1 cellular context compared by ENCODE assay signal in the genomic region with DNA sequence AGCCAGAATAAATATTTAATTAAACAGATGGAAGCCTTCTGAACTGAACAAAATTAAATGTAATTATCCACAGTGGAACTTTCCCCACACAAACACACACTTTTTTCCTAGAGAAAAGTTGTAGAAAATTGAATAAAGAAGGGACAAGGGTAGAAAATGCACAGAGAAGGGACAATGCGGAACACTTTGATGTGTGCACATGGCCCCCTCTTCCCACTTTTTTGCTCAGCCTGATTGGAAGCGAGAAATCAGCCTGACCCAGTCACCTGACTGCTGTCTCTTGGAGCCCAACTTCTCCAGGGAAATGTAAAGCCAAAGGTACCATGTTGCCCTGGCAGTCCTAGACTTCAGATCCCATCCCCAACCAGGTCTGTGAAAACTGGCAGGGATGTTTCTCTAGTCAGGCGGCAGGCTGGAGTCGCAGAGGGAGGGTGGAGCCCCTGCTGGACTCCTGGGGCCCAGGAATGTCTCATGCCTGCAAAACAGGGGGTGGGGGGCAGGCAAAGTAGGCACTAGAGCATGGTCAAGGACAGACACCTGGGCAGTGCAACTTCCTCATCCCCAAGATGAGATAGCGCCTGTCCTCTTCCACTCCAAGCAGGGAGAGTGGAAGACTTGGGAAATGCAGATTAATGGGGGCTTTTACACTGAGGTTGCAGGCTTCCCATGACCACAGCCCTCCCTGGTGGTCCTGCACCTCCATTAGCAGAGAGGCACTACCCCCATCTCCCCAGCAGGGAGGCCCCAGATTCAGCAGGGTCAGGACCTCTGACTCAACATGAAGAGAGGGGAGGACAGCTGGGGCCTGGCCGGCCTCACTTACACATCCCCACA.
TF ChIP-seq lines count a peak whose summit lies in the region.

No MANE protein-coding gene starts in this region.

TF ChIP-seq in HepG2, 621 proteins besides CTCF, POLR2A, EP300 and RAD21 (continued from another document and continues in another):
- TF ChIP-seq NR2C2 (CRISPR knock-in tag; IDR thresholded peaks at IDR 0.05; ENCODE audit: borderline replicate concordance) = peak; percentile 70; the same call in 1 of the 2 replicates
- no peak; the same call in none of the 2 replicates for TF ChIP-seq TAF1 (CRISPR knock-in tag; IDR thresholded peaks at IDR 0.05)
- TF ChIP-seq ZNF34 (CRISPR knock-in tag; IDR thresholded peaks at IDR 0.05; ENCODE audit: borderline replicate concordance) = no peak
- TF ChIP-seq ZIK1 (CRISPR knock-in tag; IDR thresholded peaks at IDR 0.05; ENCODE audit: borderline replicate concordance, low read depth) = no peak
- no peak for TF ChIP-seq ZHX2 (IDR thresholded peaks at IDR 0.05; ENCODE audit: low read depth)
- TF ChIP-seq ZHX2 (CRISPR knock-in tag; IDR thresholded peaks at IDR 0.05; ENCODE audit: borderline replicate concordance) = no peak
- TF ChIP-seq SIX1 (CRISPR knock-in tag; IDR thresholded peaks at IDR 0.05; ENCODE audit: borderline replicate concordance) = no peak
- no peak for TF ChIP-seq AHR (CRISPR knock-in tag; IDR thresholded peaks at IDR 0.05)
- TF ChIP-seq GMEB1 (CRISPR knock-in tag; IDR thresholded peaks at IDR 0.05; ENCODE audit: borderline replicate concordance) = no peak; the same call in 1 of the 2 replicates
- TF ChIP-seq CBX2 (IDR thresholded peaks at IDR 0.05; ENCODE audit: low read depth, low read length) = no peak
- TF ChIP-seq CBX2 (CRISPR knock-in tag; IDR thresholded peaks at IDR 0.05; ENCODE audit: low read depth) = no peak
- no peak for TF ChIP-seq PLSCR1 (CRISPR knock-in tag; IDR thresholded peaks at IDR 0.05; ENCODE audit: borderline replicate concordance)
- TF ChIP-seq KDM3A (CRISPR knock-in tag; IDR thresholded peaks at IDR 0.05; ENCODE audit: low read depth) = no peak; the same call in 1 of the 2 replicates
- TF ChIP-seq THAP11 (CRISPR knock-in tag; IDR thresholded peaks at IDR 0.05) = no peak
- no peak for TF ChIP-seq EED (CRISPR knock-in tag; IDR thresholded peaks at IDR 0.05)
- no peak for TF ChIP-seq CREB1 (IDR thresholded peaks at IDR 0.05)
- no peak for TF ChIP-seq CREB1 (CRISPR knock-in tag; IDR thresholded peaks at IDR 0.05)
- TF ChIP-seq HDAC6 (IDR thresholded peaks at IDR 0.05; ENCODE audit: low read depth, low read length) = no peak
- TF ChIP-seq SRSF9 (IDR thresholded peaks at IDR 0.05; ENCODE audit: borderline replicate concordance, insufficient read depth, low read depth, low read length, poor library complexity, severe bottlenecking) = no peak
- no peak for TF ChIP-seq MTA3 (CRISPR knock-in tag; IDR thresholded peaks at IDR 0.05)
- TF ChIP-seq POLR2G (IDR thresholded peaks at IDR 0.05; ENCODE audit: low read depth, low read length) = peak; percentile 72
- 0 out of 2 replicates have a peak, but pooled peaks have one; percentile 2 for TF ChIP-seq ZNF510 (CRISPR knock-in tag; IDR thresholded peaks at IDR 0.05; ENCODE audit: low read depth)
- TF ChIP-seq TGIF2 (CRISPR knock-in tag; IDR thresholded peaks at IDR 0.05) = no peak
- no peak for TF ChIP-seq TERF1 (CRISPR knock-in tag; IDR thresholded peaks at IDR 0.05)
- TF ChIP-seq ELF1 (CRISPR knock-in tag; IDR thresholded peaks at IDR 0.05) = 0 out of 2 replicates have a peak, but pooled peaks have one; percentile 9
- TF ChIP-seq ZNF879 (CRISPR knock-in tag; IDR thresholded peaks at IDR 0.05) = no peak
- TF ChIP-seq AGO2 (optimal IDR thresholded peaks at IDR 0.05; ENCODE audit: low read depth, low read length) = peak; percentile 63
- TF ChIP-seq ZNF574 (CRISPR knock-in tag; IDR thresholded peaks at IDR 0.05) = peak; percentile 36; the same call in 1 of the 2 replicates
- TF ChIP-seq CHD4 (IDR thresholded peaks at IDR 0.05; ENCODE audit: borderline replicate concordance, low read length) = peak; percentile 71; the same call in 1 of the 2 replicates
- TF ChIP-seq ZNF451 (CRISPR knock-in tag; IDR thresholded peaks at IDR 0.05) = no peak; the same call in 1 of the 2 replicates
- TF ChIP-seq ZNF24 (IDR thresholded peaks at IDR 0.05) = no peak
- TF ChIP-seq, protein P1, sequence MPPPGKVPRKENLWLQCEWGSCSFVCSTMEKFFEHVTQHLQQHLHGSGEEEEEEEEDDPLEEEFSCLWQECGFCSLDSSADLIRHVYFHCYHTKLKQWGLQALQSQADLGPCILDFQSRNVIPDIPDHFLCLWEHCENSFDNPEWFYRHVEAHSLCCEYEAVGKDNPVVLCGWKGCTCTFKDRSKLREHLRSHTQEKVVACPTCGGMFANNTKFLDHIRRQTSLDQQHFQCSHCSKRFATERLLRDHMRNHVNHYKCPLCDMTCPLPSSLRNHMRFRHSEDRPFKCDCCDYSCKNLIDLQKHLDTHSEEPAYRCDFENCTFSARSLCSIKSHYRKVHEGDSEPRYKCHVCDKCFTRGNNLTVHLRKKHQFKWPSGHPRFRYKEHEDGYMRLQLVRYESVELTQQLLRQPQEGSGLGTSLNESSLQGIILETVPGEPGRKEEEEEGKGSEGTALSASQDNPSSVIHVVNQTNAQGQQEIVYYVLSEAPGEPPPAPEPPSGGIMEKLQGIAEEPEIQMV (CRISPR knock-in tag; IDR thresholded peaks at IDR 0.05; ENCODE audit: low read depth) = no peak
- no peak for TF ChIP-seq HCFC1 (IDR thresholded peaks at IDR 0.05; ENCODE audit: low read depth, low read length)
- TF ChIP-seq, protein P2, sequence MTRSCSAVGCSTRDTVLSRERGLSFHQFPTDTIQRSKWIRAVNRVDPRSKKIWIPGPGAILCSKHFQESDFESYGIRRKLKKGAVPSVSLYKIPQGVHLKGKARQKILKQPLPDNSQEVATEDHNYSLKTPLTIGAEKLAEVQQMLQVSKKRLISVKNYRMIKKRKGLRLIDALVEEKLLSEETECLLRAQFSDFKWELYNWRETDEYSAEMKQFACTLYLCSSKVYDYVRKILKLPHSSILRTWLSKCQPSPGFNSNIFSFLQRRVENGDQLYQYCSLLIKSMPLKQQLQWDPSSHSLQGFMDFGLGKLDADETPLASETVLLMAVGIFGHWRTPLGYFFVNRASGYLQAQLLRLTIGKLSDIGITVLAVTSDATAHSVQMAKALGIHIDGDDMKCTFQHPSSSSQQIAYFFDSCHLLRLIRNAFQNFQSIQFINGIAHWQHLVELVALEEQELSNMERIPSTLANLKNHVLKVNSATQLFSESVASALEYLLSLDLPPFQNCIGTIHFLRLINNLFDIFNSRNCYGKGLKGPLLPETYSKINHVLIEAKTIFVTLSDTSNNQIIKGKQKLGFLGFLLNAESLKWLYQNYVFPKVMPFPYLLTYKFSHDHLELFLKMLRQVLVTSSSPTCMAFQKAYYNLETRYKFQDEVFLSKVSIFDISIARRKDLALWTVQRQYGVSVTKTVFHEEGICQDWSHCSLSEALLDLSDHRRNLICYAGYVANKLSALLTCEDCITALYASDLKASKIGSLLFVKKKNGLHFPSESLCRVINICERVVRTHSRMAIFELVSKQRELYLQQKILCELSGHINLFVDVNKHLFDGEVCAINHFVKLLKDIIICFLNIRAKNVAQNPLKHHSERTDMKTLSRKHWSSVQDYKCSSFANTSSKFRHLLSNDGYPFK (CRISPR knock-in tag; IDR thresholded peaks at IDR 0.05; ENCODE audit: borderline replicate concordance) = 0 out of 2 replicates have a peak, but pooled peaks have one; percentile 6
- TF ChIP-seq SALL2 (CRISPR knock-in tag; IDR thresholded peaks at IDR 0.05) = peak; percentile 64; the same call in 1 of the 2 replicates
- no peak for TF ChIP-seq KLF13 (CRISPR knock-in tag; IDR thresholded peaks at IDR 0.05)
- TF ChIP-seq, protein P3, sequence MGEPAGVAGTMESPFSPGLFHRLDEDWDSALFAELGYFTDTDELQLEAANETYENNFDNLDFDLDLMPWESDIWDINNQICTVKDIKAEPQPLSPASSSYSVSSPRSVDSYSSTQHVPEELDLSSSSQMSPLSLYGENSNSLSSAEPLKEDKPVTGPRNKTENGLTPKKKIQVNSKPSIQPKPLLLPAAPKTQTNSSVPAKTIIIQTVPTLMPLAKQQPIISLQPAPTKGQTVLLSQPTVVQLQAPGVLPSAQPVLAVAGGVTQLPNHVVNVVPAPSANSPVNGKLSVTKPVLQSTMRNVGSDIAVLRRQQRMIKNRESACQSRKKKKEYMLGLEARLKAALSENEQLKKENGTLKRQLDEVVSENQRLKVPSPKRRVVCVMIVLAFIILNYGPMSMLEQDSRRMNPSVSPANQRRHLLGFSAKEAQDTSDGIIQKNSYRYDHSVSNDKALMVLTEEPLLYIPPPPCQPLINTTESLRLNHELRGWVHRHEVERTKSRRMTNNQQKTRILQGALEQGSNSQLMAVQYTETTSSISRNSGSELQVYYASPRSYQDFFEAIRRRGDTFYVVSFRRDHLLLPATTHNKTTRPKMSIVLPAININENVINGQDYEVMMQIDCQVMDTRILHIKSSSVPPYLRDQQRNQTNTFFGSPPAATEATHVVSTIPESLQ (CRISPR knock-in tag; conservative IDR thresholded peaks at IDR 0.05) = no peak
